ENCODE assay signal across 1 cellular context in the genomic region with DNA sequence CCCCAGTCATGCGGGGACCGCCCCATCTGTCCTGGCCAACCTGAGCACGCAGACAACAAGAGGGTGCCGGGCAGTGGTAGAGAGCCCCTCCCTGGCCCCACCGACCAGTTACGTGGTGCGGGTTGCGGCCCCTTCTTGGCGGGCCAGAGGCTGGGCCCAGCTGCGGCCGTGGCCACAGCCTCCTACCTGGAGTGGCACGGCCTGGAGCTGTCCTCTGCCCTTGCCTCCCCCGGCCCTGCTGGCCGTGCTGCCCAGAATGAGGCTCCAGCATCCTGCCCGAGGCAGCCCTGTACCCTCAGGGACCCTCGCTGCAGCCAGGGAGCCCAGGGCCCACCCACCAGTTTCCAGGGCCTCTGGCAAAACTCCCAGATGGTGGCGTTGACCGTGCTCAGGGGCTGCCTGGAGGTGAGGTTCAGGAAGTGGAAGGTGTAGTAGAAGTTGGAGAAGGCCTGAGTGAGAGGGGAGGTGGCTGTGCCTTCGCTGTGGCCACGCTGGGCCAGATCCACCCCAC.
TF ChIP-seq lines count a peak whose summit lies in the region.

No MANE protein-coding gene starts in this region.

TF ChIP-seq in SK-N-SH, 30 proteins besides CTCF, POLR2A, EP300 and RAD21 (continued from another document):
- no peak for TF ChIP-seq FOXJ3 (CRISPR knock-in tag; IDR thresholded peaks at IDR 0.05)
- no peak for TF ChIP-seq CHD2 (IDR thresholded peaks at IDR 0.05; ENCODE audit: low read length, partially characterized antibody)
- no peak for TF ChIP-seq GABPA (IDR thresholded peaks at IDR 0.05; ENCODE audit: low read depth)
- no peak for TF ChIP-seq MEF2A (IDR thresholded peaks at IDR 0.05; ENCODE audit: borderline replicate concordance, low read depth)
- no peak for TF ChIP-seq RXRA (IDR thresholded peaks at IDR 0.05; ENCODE audit: borderline replicate concordance, low read depth)
- TF ChIP-seq RCOR1 (IDR thresholded peaks at IDR 0.05; ENCODE audit: low read length), result no peak
TF ChIP-seq in SK-N-SH: peak in this region for 0.
